Comparison of ENCODE assay signal across 10 cellular contexts in genomic region chr3:143895805-143896204, GRCh38. TPM values are rescaled to one million over a fixed set of nuclear protein-coding genes. Genes with fewer than 3 reads are reported as not detected.
DNase-seq lines count a peak whose midpoint lies in the region; ATAC-seq and TF ChIP-seq lines count a peak whose summit lies in the region.
"Had no signal": no experiment of that assay in that cellular context is flagged by ENCODE, and none has a peak within 500 bp of the region (broad histone marks: within the 10 kb centered on the region; RNA-seq: fewer than 3 reads in every experiment).

No MANE protein-coding gene starts in this region.

- H3K4me3 Mint-ChIP-seq in neural progenitor cell = no peak overlapping the region
- H3K4me3 Mint-ChIP-seq: activated CD8-positive, alpha-beta T cell treated with anti-CD3 and anti-CD28 coated beads, Interleukin-2, amount 10 ng/mL, durations not matched to agents 7 days and 5 days had no signal

- no peak overlapping the region for H3K4me2 ChIP-seq in neural progenitor cell

- ATAC-seq in esophagus mucosa (no peak), HG02938 (IDR thresholded peaks at IDR 0.05; ENCODE audit: unreplicated experiment) (no peak)
- ATAC-seq: activated CD8-positive, alpha-beta T cell treated with anti-CD3 and anti-CD28 coated beads, Interleukin-2, amount 10 ng/mL, durations not matched to agents 7 days and 5 days had no signal

- no peak overlapping the region for H2AFZ ChIP-seq in neural progenitor cell (replicated peaks)

- H3K27ac ChIP-seq in neural progenitor cell = no peak overlapping the region
- no peak overlapping the region for H3K27ac ChIP-seq in coronary artery

- H3K36me3 ChIP-seq in neural progenitor cell = no peaks in the 10 kb centered on the region

- DNase-seq in DMS53 (lab: John Stamatoyannopoulos, UW) (peak; percentile 39), DMS53 treated with DMSO at 0.1 percent for 48 hours (lab: John Stamatoyannopoulos, UW; ENCODE audit: unreplicated experiment) (no peak), NCI-H146 (lab: John Stamatoyannopoulos, UW) (peak; percentile 62), astrocyte of the spinal cord (ENCODE audit: low read depth, low spot score) (peak; percentile 23), neural progenitor cell (ENCODE audit: low spot score) (no peak), coronary artery (ENCODE audit: low spot score) (no peak)
- DNase-seq: activated CD8-positive, alpha-beta T cell treated with anti-CD3 and anti-CD28 coated beads, Interleukin-2, amount 10 ng/mL, durations not matched to agents 7 days and 5 days; posterior cingulate gyrus had no signal

- no peaks in the 10 kb centered on the region for H3K36me3 Mint-ChIP-seq in neural progenitor cell

- TF ChIP-seq CTCF in astrocyte of the spinal cord (IDR thresholded peaks at IDR 0.05; ENCODE audit: low read depth, low read length) = peak; percentile 16
- peak; percentile 46 for TF ChIP-seq CTCF in neural progenitor cell (IDR thresholded peaks at IDR 0.05)
- TF ChIP-seq CTCF in coronary artery (IDR thresholded peaks at IDR 0.05) = no peak

- no peaks in the 10 kb centered on the region for H3K27me3 ChIP-seq in neural progenitor cell

- no peak overlapping the region for H3K27ac Mint-ChIP-seq in neural progenitor cell
- H3K27ac Mint-ChIP-seq: activated CD8-positive, alpha-beta T cell treated with anti-CD3 and anti-CD28 coated beads, Interleukin-2, amount 10 ng/mL, durations not matched to agents 7 days and 5 days had no signal

- no peaks in the 10 kb centered on the region for H3K9me3 ChIP-seq in neural progenitor cell (ENCODE audit: low read depth)

- no peaks in the 10 kb centered on the region for H3K9me3 Mint-ChIP-seq in neural progenitor cell

- H3K4me1 ChIP-seq in neural progenitor cell = no peaks in the 10 kb centered on the region

- no peaks in the 10 kb centered on the region for H3K79me2 ChIP-seq in neural progenitor cell (ENCODE audit: low read depth)

- no peaks in the 10 kb centered on the region for H4K20me1 ChIP-seq in neural progenitor cell (ENCODE audit: low read depth)

- peaks cover 31% of the 10 kb centered on the region for H3K4me1 Mint-ChIP-seq in neural progenitor cell

- no peaks in the 10 kb centered on the region for H3F3A ChIP-seq in neural progenitor cell (ENCODE audit: low read depth)

- no peaks in the 10 kb centered on the region for H3K27me3 Mint-ChIP-seq in neural progenitor cell (ENCODE audit: insufficient read depth, low read depth)

- in situ Hi-C loops in astrocyte of the spinal cord (cut with HindIII; ENCODE audit: low sequenced_read_pairs) = no loop called here

- H3K4me3 ChIP-seq in astrocyte of the spinal cord (ENCODE audit: low read depth, low read length) (no peak overlapping the region), neural progenitor cell (no peak overlapping the region), coronary artery (no peak overlapping the region)

- no peak overlapping the region for H3K9ac ChIP-seq in neural progenitor cell

RNA-seq across cellular contexts. Expression of gene SLC9A9, which starts 47.5 kb away (rescaled TPM):
- total RNA-seq in neural progenitor cell (ENCODE audit: low replicate concordance) (0.22 and 0.50 TPM in 2 replicates), esophagus mucosa (14.6 TPM)

Comparison
In these comparisons a context has a peak if more than half of its experiments do, and no peak if none do; other contexts are left out.
1. DNase-seq: peak in DMS53 (single experiment), NCI-H146 (single experiment) and astrocyte of the spinal cord (single experiment); none in DMS53 treated with DMSO at 0.1 percent for 48 hours (single experiment), neural progenitor cell (single experiment) and coronary artery (single experiment).
2. RNA of gene SLC9A9, which starts 47.5 kb away (total RNA-seq): 14.6 TPM in esophagus mucosa (single experiment); 0.22 to 0.50 TPM in neural progenitor cell; every median in the first group is over 10 times any median in the second.